ENCODE assay signal across 8 cellular contexts in the genomic region with DNA sequence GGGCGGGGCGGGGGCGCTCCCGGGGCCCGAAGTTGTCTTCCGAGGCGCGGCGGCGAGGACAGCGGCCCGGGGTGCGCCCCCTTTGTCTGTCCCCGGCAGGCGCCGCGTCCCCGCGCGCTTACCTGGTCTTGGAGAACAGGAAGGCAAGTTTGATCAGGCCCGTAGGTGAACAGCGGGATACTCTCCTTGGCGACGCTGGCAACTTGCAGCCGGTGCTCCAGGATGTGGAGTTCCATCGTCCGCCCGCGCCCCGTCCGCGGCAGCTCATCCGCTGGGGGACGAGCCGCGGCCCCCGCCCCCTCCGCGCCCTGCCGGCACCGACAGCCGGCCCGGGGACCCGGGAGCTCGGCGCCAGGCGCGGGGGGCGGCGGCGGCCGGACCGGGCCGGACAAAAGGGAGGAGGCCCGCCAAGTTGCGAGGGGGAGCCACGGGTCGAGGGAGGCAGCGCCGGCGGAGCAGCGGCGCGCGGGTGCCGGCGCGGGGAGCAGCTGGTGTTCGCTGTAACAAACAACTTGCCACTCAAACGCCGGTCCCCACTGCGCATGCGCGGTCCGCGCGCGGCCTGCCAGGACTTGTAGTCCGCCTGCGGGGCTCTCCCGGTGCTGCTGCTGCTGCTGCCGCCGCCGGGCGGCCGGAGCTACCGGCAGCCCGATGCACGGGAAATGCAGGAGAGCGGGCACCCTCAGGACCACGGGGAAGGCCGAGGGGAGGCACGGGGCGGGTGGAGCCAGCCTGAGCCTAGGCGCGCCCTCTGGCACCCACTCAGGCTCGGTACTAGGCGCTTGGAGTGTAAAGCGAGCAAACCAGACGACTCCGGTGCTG. TPM values are rescaled to one million over a fixed set of nuclear protein-coding genes. Genes with fewer than 3 reads are reported as not detected.
A peak's percentile ranks its signal among the peaks of the same experiment; 100 is the strongest.
DNase-seq lines count a peak whose midpoint lies in the region; ATAC-seq and TF ChIP-seq lines count a peak whose summit lies in the region.

No MANE protein-coding gene starts in this region.

- peak; percentile 97 to 100 (median 98) for DNase-seq in CD4-positive, alpha-beta T cell
- peak; percentile 91 for DNase-seq in NCI-H774 (lab: John Stamatoyannopoulos, UW)
- DNase-seq in activated CD8-positive, alpha-beta T cell treated with anti-CD3 and anti-CD28 coated beads for 36 hours = peak; percentile 99
- peak; percentile 99 for DNase-seq in lung (ENCODE audit: low spot score)
- DNase-seq in stimulated activated CD4-positive, alpha-beta T cell treated with anti-CD3 and anti-CD28 coated beads, TNF-alpha, amount 100 ng/mL, for 24 hours (ENCODE audit: low read depth in 3 of 3) = peak; percentile 93 to 98 (median 95)

- H3K27ac Mint-ChIP-seq in CD4-positive, alpha-beta T cell = peak overlapping the region; percentile 69
- peak overlapping the region; percentile 55 for H3K27ac Mint-ChIP-seq in activated CD8-positive, alpha-beta T cell treated with anti-CD3 and anti-CD28 coated beads for 36 hours

- no peaks in the 10 kb centered on the region for H3K36me3 ChIP-seq in ectodermal cell (ENCODE audit: control insufficient read depth, insufficient read depth, low read length)
- H3K36me3 ChIP-seq in lung (ENCODE audit: control insufficient read depth in 2 of 2, insufficient read depth in 2 of 2, low read length in 2 of 2) = no peaks in the 10 kb centered on the region

- POLR2A ChIA-PET in CD4-positive, alpha-beta T cell (lab: Charles Lee) = interaction anchor here (0.6 to 1.5 kb wide), 7 partner anchors 10 to 883 kb away, joined by 3 to 12 read pairs (median 5); partner anchors contain the start of genes LAMTOR4, MEPCE and ZCWPW1
- POLR2A ChIA-PET in activated CD8-positive, alpha-beta T cell treated with anti-CD3 and anti-CD28 coated beads for 36 hours (lab: Charles Lee) = interaction anchor here (0.6 to 0.9 kb wide), 2 partner anchors 51 to 182 kb away, joined by 3 read pairs; no protein-coding TSS in a partner anchor

- WGBS in ectodermal cell, 2 experiments = 1% methylated on average over 101 of the region's 101 CpGs
- WGBS in lung, 2 donors = 0 to 1% methylated on average over 85 to 100 of the region's 101 CpGs

- CTCF ChIA-PET in CD4-positive, alpha-beta T cell (lab: Charles Lee) = interaction anchor here (0.7 to 1.6 kb wide), 5 partner anchors 46 to 139 kb away, joined by 3 to 9 read pairs (median 4); no protein-coding TSS in a partner anchor
- CTCF ChIA-PET in activated CD8-positive, alpha-beta T cell treated with anti-CD3 and anti-CD28 coated beads for 36 hours (lab: Charles Lee) = interaction anchor here (0.7 to 2.0 kb wide), 4 partner anchors 50 to 143 kb away, joined by 3 to 5 read pairs (median 4); no protein-coding TSS in a partner anchor

- no peaks in the 10 kb centered on the region for H3K9me3 ChIP-seq in CD4-positive, alpha-beta T cell (ENCODE audit: control insufficient read depth, low read length)
- H3K9me3 ChIP-seq in ectodermal cell (ENCODE audit: control insufficient read depth, low read length) = no peaks in the 10 kb centered on the region
- H3K9me3 ChIP-seq in lung (ENCODE audit: control insufficient read depth in 2 of 2, insufficient read depth in 1 of 2, low read length in 1 of 2) = no peaks in the 10 kb centered on the region

- TF ChIP-seq CTCF in CD4-positive, alpha-beta T cell (IDR thresholded peaks at IDR 0.05) = no peak
- no peak for TF ChIP-seq CTCF in activated CD8-positive, alpha-beta T cell treated with anti-CD3 and anti-CD28 coated beads for 36 hours (IDR thresholded peaks at IDR 0.05)
- no peak for TF ChIP-seq CTCF in lung (IDR thresholded peaks at IDR 0.05; ENCODE audit: control extremely low read depth, extremely low read depth)

- H3K4me1 ChIP-seq in ectodermal cell (ENCODE audit: control insufficient read depth, insufficient read depth, low read length) = peaks cover 4% of the 10 kb centered on the region
- no peaks in the 10 kb centered on the region for H3K4me1 ChIP-seq in lung (ENCODE audit: control insufficient read depth in 2 of 2, insufficient read depth in 2 of 2, low read length in 2 of 2)

- H3K4me1 Mint-ChIP-seq in CD4-positive, alpha-beta T cell (ENCODE audit: low read depth) = peaks cover 8% of the 10 kb centered on the region
- H3K4me1 Mint-ChIP-seq in activated CD8-positive, alpha-beta T cell treated with anti-CD3 and anti-CD28 coated beads for 36 hours (ENCODE audit: low read depth) = peaks cover 13% of the 10 kb centered on the region

- no peaks in the 10 kb centered on the region for H3K27me3 ChIP-seq in CD4-positive, alpha-beta T cell (ENCODE audit: control insufficient read depth, insufficient read depth, low read length)
- no peaks in the 10 kb centered on the region for H3K27me3 ChIP-seq in ectodermal cell (ENCODE audit: control insufficient read depth, insufficient read depth, low read length, poor library complexity, severe bottlenecking)
- no peaks in the 10 kb centered on the region for H3K27me3 ChIP-seq in lung (ENCODE audit: control insufficient read depth, insufficient read depth)

- peak overlapping the region; percentile 85 for H3K4me3 Mint-ChIP-seq in CD4-positive, alpha-beta T cell
- peak overlapping the region; percentile 68 for H3K4me3 Mint-ChIP-seq in activated CD8-positive, alpha-beta T cell treated with anti-CD3 and anti-CD28 coated beads for 36 hours

- peaks cover 7% of the 10 kb centered on the region for H3K36me3 Mint-ChIP-seq in CD4-positive, alpha-beta T cell (ENCODE audit: low read depth)
- H3K36me3 Mint-ChIP-seq in activated CD8-positive, alpha-beta T cell treated with anti-CD3 and anti-CD28 coated beads for 36 hours (ENCODE audit: low read depth) = no peaks in the 10 kb centered on the region

- no peak overlapping the region for H3K27ac ChIP-seq in CD4-positive, alpha-beta T cell (ENCODE audit: low read depth, low read length)
- H3K27ac ChIP-seq in ectodermal cell (ENCODE audit: insufficient read depth, low read depth, low read length, poor library complexity, severe bottlenecking) (peak overlapping the region; percentile 50), lung (ENCODE audit: low read depth in 1 of 2, low read length in 1 of 2) (peak overlapping the region; percentile 58 to 88)

- peak; percentile 91 for ATAC-seq in CD4-positive, alpha-beta T cell (ENCODE audit: poor library complexity)
- ATAC-seq in GM19397 (IDR thresholded peaks at IDR 0.05; ENCODE audit: unreplicated experiment) = peak; percentile 91
- ATAC-seq in HG03565 (IDR thresholded peaks at IDR 0.05; ENCODE audit: unreplicated experiment) = peak; percentile 92
- peak; percentile 90 for ATAC-seq in activated CD8-positive, alpha-beta T cell treated with anti-CD3 and anti-CD28 coated beads for 36 hours
- peak; percentile 94 for ATAC-seq in lung (ENCODE audit: insufficient read depth, low FRiP score)

- peak overlapping the region; percentile 51 for H3K4me3 ChIP-seq in ectodermal cell (ENCODE audit: insufficient read depth, low read depth, low read length)
- peak overlapping the region; percentile 67 for H3K4me3 ChIP-seq in lung

- no peaks in the 10 kb centered on the region for H3K9me3 Mint-ChIP-seq in CD4-positive, alpha-beta T cell
- H3K9me3 Mint-ChIP-seq in activated CD8-positive, alpha-beta T cell treated with anti-CD3 and anti-CD28 coated beads for 36 hours = no peaks in the 10 kb centered on the region

- intact Hi-C loops in CD4-positive, alpha-beta T cell (cut with DNase I, micrococcal nuclease) = loop anchor here (5.0 to 10.0 kb wide), 4 partner anchors 50 to 115 kb away; partner anchors contain the start of gene TRAPPC14 (in 1 of the 2)
- intact Hi-C loops in activated CD8-positive, alpha-beta T cell treated with anti-CD3 and anti-CD28 coated beads for 36 hours (cut with micrococcal nuclease) = no loop called here

- H3K27me3 Mint-ChIP-seq in CD4-positive, alpha-beta T cell = no peaks in the 10 kb centered on the region
- no peaks in the 10 kb centered on the region for H3K27me3 Mint-ChIP-seq in activated CD8-positive, alpha-beta T cell treated with anti-CD3 and anti-CD28 coated beads for 36 hours

RNA-seq across cellular contexts. Expression of gene SPDYE3, which starts 35.6 kb away (rescaled TPM):
- not detected for total RNA-seq in CD4-positive, alpha-beta T cell
- total RNA-seq in activated CD8-positive, alpha-beta T cell treated with anti-CD3 and anti-CD28 coated beads for 36 hours = not detected
- polyA plus RNA-seq in ectodermal cell (2013, experiment 1 of 4) = not detected
- polyA plus RNA-seq in ectodermal cell (2013, experiment 2 of 4) = not detected
- polyA plus RNA-seq in ectodermal cell (2013, experiment 3 of 4) = not detected
- not detected for polyA plus RNA-seq in ectodermal cell (2013, experiment 4 of 4)
- total RNA-seq in lung = not detected
- polyA plus RNA-seq in lung = under 1 TPM; 0.06 to 0.10 TPM

RNA-seq across cellular contexts. Expression of gene PVRIG, which starts 52.2 kb away (rescaled TPM):
- total RNA-seq in CD4-positive, alpha-beta T cell = 10 to 100 TPM; 30.1 to 33.2 TPM
- 10 to 100 TPM; 29.8 to 30.2 TPM for total RNA-seq in activated CD8-positive, alpha-beta T cell treated with anti-CD3 and anti-CD28 coated beads for 36 hours
- not detected for polyA plus RNA-seq in ectodermal cell (2013, experiment 1 of 4)
- not detected for polyA plus RNA-seq in ectodermal cell (2013, experiment 2 of 4)
- not detected for polyA plus RNA-seq in ectodermal cell (2013, experiment 3 of 4)
- not detected for polyA plus RNA-seq in ectodermal cell (2013, experiment 4 of 4)
- under 1 TPM; 0.52 to 0.82 TPM for total RNA-seq in lung
- 1 to 10 TPM in 1 of 2 donors, under 1 TPM in 1; 0.41 to 1.6 TPM for polyA plus RNA-seq in lung

Comparison
In these comparisons a context has a peak if more than half of its experiments do, and no peak if none do; other contexts are left out.
1. RNA of gene PVRIG, which starts 52.2 kb away (total RNA-seq): 30.1 to 33.2 TPM in CD4-positive, alpha-beta T cell and 29.8 to 30.2 TPM in activated CD8-positive, alpha-beta T cell treated with anti-CD3 and anti-CD28 coated beads for 36 hours; 0.52 to 0.82 TPM in lung; every median in the first group is over 10 times any median in the second.
2. Peak in every context shown above with its lines, with median percentiles within 50 percentile points of each other: ATAC-seq and DNase-seq.